In the genomic region with DNA sequence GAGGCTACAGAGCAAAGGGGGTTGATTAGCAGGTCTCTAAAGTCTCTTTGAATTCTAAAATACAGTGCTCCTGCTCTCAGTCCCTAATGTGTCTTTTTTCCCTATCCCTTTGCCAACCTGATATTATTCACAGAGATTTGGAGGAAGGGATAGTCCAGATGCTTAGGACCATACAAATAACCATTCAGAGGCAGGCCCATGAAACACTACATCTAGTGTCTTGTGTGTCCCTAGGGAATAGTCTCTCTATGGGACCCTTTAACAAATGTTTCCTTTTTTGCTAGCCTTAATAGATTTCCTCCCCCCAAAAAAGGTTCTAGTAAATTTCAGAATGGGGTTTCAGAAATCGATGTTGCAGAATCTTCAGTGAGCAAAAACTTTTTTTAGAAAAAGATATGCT, we compare ENCODE assay signal across 1 cellular context.
TF ChIP-seq lines count a peak whose summit lies in the region.

No MANE protein-coding gene starts in this region.

TF ChIP-seq in SK-N-SH treated with all-trans-retinoic acid at 6 μM for 48 hours, 23 proteins besides CTCF, POLR2A, EP300 and RAD21 (continued from another document):
- TF ChIP-seq, protein P1, sequence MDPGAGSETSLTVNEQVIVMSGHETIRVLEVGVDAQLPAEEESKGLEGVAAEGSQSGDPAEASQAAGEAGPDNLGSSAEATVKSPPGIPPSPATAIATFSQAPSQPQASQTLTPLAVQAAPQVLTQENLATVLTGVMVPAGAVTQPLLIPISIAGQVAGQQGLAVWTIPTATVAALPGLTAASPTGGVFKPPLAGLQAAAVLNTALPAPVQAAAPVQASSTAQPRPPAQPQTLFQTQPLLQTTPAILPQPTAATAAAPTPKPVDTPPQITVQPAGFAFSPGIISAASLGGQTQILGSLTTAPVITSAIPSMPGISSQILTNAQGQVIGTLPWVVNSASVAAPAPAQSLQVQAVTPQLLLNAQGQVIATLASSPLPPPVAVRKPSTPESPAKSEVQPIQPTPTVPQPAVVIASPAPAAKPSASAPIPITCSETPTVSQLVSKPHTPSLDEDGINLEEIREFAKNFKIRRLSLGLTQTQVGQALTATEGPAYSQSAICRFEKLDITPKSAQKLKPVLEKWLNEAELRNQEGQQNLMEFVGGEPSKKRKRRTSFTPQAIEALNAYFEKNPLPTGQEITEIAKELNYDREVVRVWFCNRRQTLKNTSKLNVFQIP (CRISPR knock-in tag; IDR thresholded peaks at IDR 0.05; ENCODE audit: borderline replicate concordance, low read depth), result no peak
- TF ChIP-seq ISL1 (CRISPR knock-in tag; IDR thresholded peaks at IDR 0.05) (no peak), ZFP3 (CRISPR knock-in tag; IDR thresholded peaks at IDR 0.05) (no peak), ZFP30 (CRISPR knock-in tag; IDR thresholded peaks at IDR 0.05) (no peak), PPARA (CRISPR knock-in tag; IDR thresholded peaks at IDR 0.05; ENCODE audit: borderline replicate concordance) (no peak), OSR1 (CRISPR knock-in tag; IDR thresholded peaks at IDR 0.05) (no peak), TCF4 (CRISPR knock-in tag; IDR thresholded peaks at IDR 0.05; ENCODE audit: borderline replicate concordance) (no peak)
- TF ChIP-seq, protein P2, sequence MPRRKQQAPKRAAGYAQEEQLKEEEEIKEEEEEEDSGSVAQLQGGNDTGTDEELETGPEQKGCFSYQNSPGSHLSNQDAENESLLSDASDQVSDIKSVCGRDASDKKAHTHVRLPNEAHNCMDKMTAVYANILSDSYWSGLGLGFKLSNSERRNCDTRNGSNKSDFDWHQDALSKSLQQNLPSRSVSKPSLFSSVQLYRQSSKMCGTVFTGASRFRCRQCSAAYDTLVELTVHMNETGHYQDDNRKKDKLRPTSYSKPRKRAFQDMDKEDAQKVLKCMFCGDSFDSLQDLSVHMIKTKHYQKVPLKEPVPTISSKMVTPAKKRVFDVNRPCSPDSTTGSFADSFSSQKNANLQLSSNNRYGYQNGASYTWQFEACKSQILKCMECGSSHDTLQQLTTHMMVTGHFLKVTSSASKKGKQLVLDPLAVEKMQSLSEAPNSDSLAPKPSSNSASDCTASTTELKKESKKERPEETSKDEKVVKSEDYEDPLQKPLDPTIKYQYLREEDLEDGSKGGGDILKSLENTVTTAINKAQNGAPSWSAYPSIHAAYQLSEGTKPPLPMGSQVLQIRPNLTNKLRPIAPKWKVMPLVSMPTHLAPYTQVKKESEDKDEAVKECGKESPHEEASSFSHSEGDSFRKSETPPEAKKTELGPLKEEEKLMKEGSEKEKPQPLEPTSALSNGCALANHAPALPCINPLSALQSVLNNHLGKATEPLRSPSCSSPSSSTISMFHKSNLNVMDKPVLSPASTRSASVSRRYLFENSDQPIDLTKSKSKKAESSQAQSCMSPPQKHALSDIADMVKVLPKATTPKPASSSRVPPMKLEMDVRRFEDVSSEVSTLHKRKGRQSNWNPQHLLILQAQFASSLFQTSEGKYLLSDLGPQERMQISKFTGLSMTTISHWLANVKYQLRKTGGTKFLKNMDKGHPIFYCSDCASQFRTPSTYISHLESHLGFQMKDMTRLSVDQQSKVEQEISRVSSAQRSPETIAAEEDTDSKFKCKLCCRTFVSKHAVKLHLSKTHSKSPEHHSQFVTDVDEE (CRISPR knock-in tag; IDR thresholded peaks at IDR 0.05), result no peak
- TF ChIP-seq, protein P3, sequence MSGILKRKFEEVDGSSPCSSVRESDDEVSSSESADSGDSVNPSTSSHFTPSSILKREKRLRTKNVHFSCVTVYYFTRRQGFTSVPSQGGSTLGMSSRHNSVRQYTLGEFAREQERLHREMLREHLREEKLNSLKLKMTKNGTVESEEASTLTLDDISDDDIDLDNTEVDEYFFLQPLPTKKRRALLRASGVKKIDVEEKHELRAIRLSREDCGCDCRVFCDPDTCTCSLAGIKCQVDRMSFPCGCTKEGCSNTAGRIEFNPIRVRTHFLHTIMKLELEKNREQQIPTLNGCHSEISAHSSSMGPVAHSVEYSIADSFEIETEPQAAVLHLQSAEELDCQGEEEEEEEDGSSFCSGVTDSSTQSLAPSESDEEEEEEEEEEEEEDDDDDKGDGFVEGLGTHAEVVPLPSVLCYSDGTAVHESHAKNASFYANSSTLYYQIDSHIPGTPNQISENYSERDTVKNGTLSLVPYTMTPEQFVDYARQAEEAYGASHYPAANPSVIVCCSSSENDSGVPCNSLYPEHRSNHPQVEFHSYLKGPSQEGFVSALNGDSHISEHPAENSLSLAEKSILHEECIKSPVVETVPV (CRISPR knock-in tag; IDR thresholded peaks at IDR 0.05), result no peak
